11 cellular contexts compared by ENCODE assay signal in the genomic region with DNA sequence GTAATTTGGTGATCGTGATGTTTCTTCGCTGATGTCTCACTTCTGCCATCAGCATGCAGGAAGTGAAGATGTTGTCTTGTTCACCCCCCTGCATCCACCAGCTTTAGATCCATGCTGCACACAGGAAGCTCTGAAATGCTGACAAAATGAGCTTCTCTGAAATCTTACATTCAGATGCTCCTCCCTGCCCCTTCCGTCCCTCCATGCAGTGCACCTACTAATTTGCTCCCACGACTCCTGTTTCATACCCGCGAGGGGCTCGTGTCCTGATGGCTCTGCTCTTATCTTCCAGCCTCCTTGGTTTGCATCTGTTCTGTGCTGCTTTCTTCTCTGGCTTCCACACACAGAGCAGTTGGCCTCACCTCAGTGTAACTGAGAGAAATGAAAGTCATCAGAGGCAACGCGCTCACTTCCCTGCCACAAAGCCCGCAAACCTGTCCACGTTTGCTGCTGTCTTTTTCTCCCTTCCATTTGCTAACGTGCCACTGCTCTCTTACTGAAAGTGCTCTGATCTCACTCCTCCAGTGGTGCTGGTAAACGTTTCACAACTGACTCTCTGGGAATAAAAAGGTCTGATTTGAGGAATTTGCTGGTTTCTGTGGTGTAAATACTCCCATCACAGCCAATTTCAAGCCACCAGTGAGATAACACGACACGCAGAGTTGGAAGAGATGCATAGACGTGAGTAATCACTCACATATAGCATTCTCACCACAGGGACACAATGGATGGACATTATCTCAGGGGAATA. TPM values are rescaled to one million over a fixed set of nuclear protein-coding genes. Genes with fewer than 3 reads are reported as not detected.
DNase-seq lines count a peak whose midpoint lies in the region; ATAC-seq and TF ChIP-seq lines count a peak whose summit lies in the region.
"Had no signal": no experiment of that assay in that cellular context is flagged by ENCODE, and none has a peak within 500 bp of the region (broad histone marks: within the 10 kb centered on the region; RNA-seq: fewer than 3 reads in every experiment).

No MANE protein-coding gene starts in this region.

- H3K4me1 ChIP-seq in heart left ventricle (peaks cover 0 to 55% (median 5%) of the 10 kb centered on the region in 12 donors), stomach (peaks cover 11 to 39% (median 29%) of the 10 kb centered on the region in 4 donors)

- H3K36me3 ChIP-seq in heart left ventricle, result no peaks in the 10 kb centered on the region
- no peaks in the 10 kb centered on the region for H3K36me3 ChIP-seq in stomach

- H3K4me3 ChIP-seq in heart left ventricle, result peak overlapping the region in 9 of 12 donors; percentile 9 to 51 (median 24)
- peak overlapping the region in 2 of 4 donors; percentile 9 to 10 for H3K4me3 ChIP-seq in stomach
- H3K4me3 ChIP-seq: lung had no signal

- ATAC-seq in heart left ventricle, result peak in 3 of 4 donors; percentile 48 to 52 (median 51)
- ATAC-seq: Panc1 had no signal

- H3K27me3 ChIP-seq in heart left ventricle, result peaks cover 0 to 2% (median 0%) of the 10 kb centered on the region in 9 donors
- H3K27me3 ChIP-seq in stomach, result no peaks in the 10 kb centered on the region

- peak overlapping the region in 6 of 12 donors; percentile 8 to 90 (median 30) for H3K27ac ChIP-seq in heart left ventricle
- peak overlapping the region in 4 of 5 donors; percentile 40 to 68 (median 51) for H3K27ac ChIP-seq in stomach
- H3K27ac ChIP-seq: 22Rv1 had no signal

- peaks cover 7% of the 10 kb centered on the region for H3K4me1 Mint-ChIP-seq in endothelial cell (ENCODE audit: unreplicated experiment)

- TF ChIP-seq POLR2A in heart left ventricle (IDR thresholded peaks at IDR 0.05), result no peak
- no peak for TF ChIP-seq POLR2A in stomach (IDR thresholded peaks at IDR 0.05)

- TF ChIP-seq EP300 in stomach (IDR thresholded peaks at IDR 0.05), result no peak

- H3K27ac Mint-ChIP-seq in endothelial cell (ENCODE audit: unreplicated experiment), result no peak overlapping the region

- intact Hi-C loops in heart left ventricle (cut with DNase I), result no loop called here
- intact Hi-C loops in stomach (cut with DNase I; ENCODE audit: low total_unique reads), result no loop called here

- TF ChIP-seq CTCF in heart left ventricle (IDR thresholded peaks at IDR 0.05) (no peak), stomach (IDR thresholded peaks at IDR 0.05) (no peak), endothelial cell (IDR thresholded peaks at IDR 0.05; ENCODE audit: unreplicated experiment) (no peak)

- H3K9me3 ChIP-seq in heart left ventricle (no peaks in the 10 kb centered on the region), stomach (no peaks in the 10 kb centered on the region)

- WGBS in heart left ventricle, 4 donors, result 32 to 47% (median 36%) methylated on average over 16 of the region's 16 CpGs
- 62 to 69% (median 64%) methylated on average over 16 of the region's 16 CpGs for whole genome bisulfite sequencing in stomach, 5 donors

- H3K9me3 Mint-ChIP-seq in endothelial cell (ENCODE audit: unreplicated experiment), result no peaks in the 10 kb centered on the region

- DNase-seq in SIG-M5 treated with dmso at 0.1 percent for 504 hours (lab: John Stamatoyannopoulos, UW; ENCODE audit: unreplicated experiment) (peak; percentile 44), SIG-M5 (lab: John Stamatoyannopoulos, UW) (no peak), heart left ventricle (no peak), stomach (no peak), endothelial cell (ENCODE audit: low spot score) (no peak), NCI-H2196 (lab: John Stamatoyannopoulos, UW; ENCODE audit: unreplicated experiment) (no peak), superior temporal gyrus (ENCODE audit: extremely low spot score) (no peak)
- peak; percentile 30 for DNase-seq in activated CD8-positive, alpha-beta memory T cell treated with anti-CD3 and anti-CD28 coated beads, Interleukin-2, amount 50 U/mL, for 24 hours (ENCODE audit: extremely low read depth)

- H3K27me3 Mint-ChIP-seq in endothelial cell (ENCODE audit: unreplicated experiment), result peaks cover 14% of the 10 kb centered on the region

- peaks cover 4% of the 10 kb centered on the region for H3K36me3 Mint-ChIP-seq in endothelial cell (ENCODE audit: low read depth, unreplicated experiment)

- no peak overlapping the region for H3K4me3 Mint-ChIP-seq in endothelial cell (ENCODE audit: unreplicated experiment)

RNA-seq across cellular contexts. Expression of a gene that starts 41.0 kb away (rescaled TPM):
- total RNA-seq in heart left ventricle, result 10 to 100 TPM; 10.2 to 45.0 (median 18.2) TPM
- polyA plus RNA-seq in heart left ventricle, result 1 to 10 TPM; 4.2 to 6.7 TPM
- 10 to 100 TPM in 4 of 5 donors, 1 to 10 TPM in 1; 7.6 to 81.1 (median 37.5) TPM for total RNA-seq in stomach
- 1 to 10 TPM; 4.8 to 7.4 (median 6.0) TPM for polyA plus RNA-seq in stomach
- total RNA-seq in endothelial cell (ENCODE audit: unreplicated experiment), result 7.3 TPM

Comparison
In these comparisons a context has a peak if more than half of its experiments do, and no peak if none do; other contexts are left out.
1. DNase-seq: peak in SIG-M5 treated with dmso at 0.1 percent for 504 hours (single experiment) and activated CD8-positive, alpha-beta memory T cell treated with anti-CD3 and anti-CD28 coated beads, Interleukin-2, amount 50 U/mL, for 24 hours (single experiment); none in SIG-M5 (single experiment), heart left ventricle (0 of 5), stomach (single experiment), endothelial cell (single experiment), NCI-H2196 (single experiment) and superior temporal gyrus (single experiment).